In genomic region chr7:134602921-134603394, GRCh38 we compare ENCODE assay signal across 12 cellular contexts. TPM values are rescaled to one million over a fixed set of nuclear protein-coding genes. Genes with fewer than 3 reads are reported as not detected.
DNase-seq lines count a peak whose midpoint lies in the region; ATAC-seq and TF ChIP-seq lines count a peak whose summit lies in the region.
"Had no signal": no experiment of that assay in that cellular context is flagged by ENCODE, and none has a peak within 500 bp of the region (broad histone marks: within the 10 kb centered on the region; RNA-seq: fewer than 3 reads in every experiment).

No MANE protein-coding gene starts in this region.

- H3K4me3 Mint-ChIP-seq in H9 (no peak overlapping the region), endothelial cell (ENCODE audit: unreplicated experiment) (no peak overlapping the region), T-helper 17 cell (no peak overlapping the region)
- H3K4me3 Mint-ChIP-seq: activated naive CD8-positive, alpha-beta T cell treated with anti-CD3 and anti-CD28 coated beads, Interleukin-2, amount 10 ng/mL, durations not matched to agents 7 days and 5 days had no signal

- H3K4me2 ChIP-seq in H9 (ENCODE audit: insufficient read depth, insufficient read length, low read length) (no peak overlapping the region), SK-N-SH (peak overlapping the region; percentile 20; the same call in 1 of the 2 replicates)

- peaks cover 4 to 9% of the 10 kb centered on the region in 2 experiments; a peak in 4 of 5 replicates for H3K9me3 Mint-ChIP-seq in H9
- no peaks in the 10 kb centered on the region for H3K9me3 Mint-ChIP-seq in endothelial cell (ENCODE audit: unreplicated experiment)

- CTCF ChIA-PET in SK-N-SH (lab: Yijun Ruan, JAX), result interaction anchor here (0.7 to 2.4 kb wide), 11 partner anchors 9 to 170 kb away, joined by 3 to 15 read pairs (median 4); no protein-coding TSS in a partner anchor

- DNase-seq in H9 (no peak), SK-N-SH (no peak), globus pallidus (ENCODE audit: low spot score) (peak; percentile 52), NCI-H1694 (lab: John Stamatoyannopoulos, UW) (no peak), endothelial cell (ENCODE audit: low spot score) (no peak), T-helper 17 cell (no peak)
- DNase-seq: activated naive CD8-positive, alpha-beta T cell treated with anti-CD3 and anti-CD28 coated beads, Interleukin-2, amount 10 ng/mL, durations not matched to agents 7 days and 5 days; NCI-H226 had no signal

- no peak overlapping the region for H2BK20ac ChIP-seq in H9 (ENCODE audit: low read depth, low read length, poor library complexity, severe bottlenecking)

- no peaks in the 10 kb centered on the region for H3K79me2 ChIP-seq in H9 (ENCODE audit: insufficient read depth, low read length)
- H3K79me2 ChIP-seq in SK-N-SH (ENCODE audit: insufficient read depth), result no peaks in the 10 kb centered on the region

- no peak overlapping the region for H3T11ph ChIP-seq in H9 (ENCODE audit: low read length)

- no peaks in the 10 kb centered on the region for H3K79me1 ChIP-seq in H9 (ENCODE audit: insufficient read depth, low read depth, low read length, poor library complexity, severe bottlenecking)

- no peak overlapping the region for H4K5ac ChIP-seq in H9 (ENCODE audit: insufficient read length, low read depth, low read length)

- no peak for TF ChIP-seq EP300 in SK-N-SH (IDR thresholded peaks at IDR 0.05; ENCODE audit: borderline replicate concordance in 1 of 2, low read depth in 1 of 2, low read length in 1 of 2)

- no peak overlapping the region for H3K56ac ChIP-seq in H9 (ENCODE audit: insufficient read length, low read depth, low read length)

- H3K9me3 ChIP-seq in H9 (ENCODE audit: control insufficient read depth, low read depth, low read length) (no peaks in the 10 kb centered on the region), SK-N-SH (peaks cover 7% of the 10 kb centered on the region; the same call in 1 of the 2 replicates), skeletal muscle tissue (ENCODE audit: control insufficient read depth in 3 of 3, low read length in 3 of 3) (no peaks in the 10 kb centered on the region), T-helper 17 cell (ENCODE audit: control insufficient read depth, low read length, poor library complexity, severe bottlenecking) (no peaks in the 10 kb centered on the region)

- no peak overlapping the region for H2BK120ac ChIP-seq in H9 (ENCODE audit: low read depth, low read length, poor library complexity, severe bottlenecking)

- no peak overlapping the region for H3K18ac ChIP-seq in H9 (ENCODE audit: insufficient read length, low read depth, low read length)

- H3K36me3 ChIP-seq in SK-N-SH (replicated peaks in 1 of 2; ENCODE audit: control insufficient read depth in 1 of 2, insufficient read depth in 2 of 2, low read length in 1 of 2) (no peaks in the 10 kb centered on the region), skeletal muscle tissue (ENCODE audit: control insufficient read depth in 3 of 3, insufficient read depth in 3 of 3, low read length in 3 of 3) (no peaks in the 10 kb centered on the region)

- H3K36me3 Mint-ChIP-seq in H9 (ENCODE audit: insufficient read depth in 1 of 3, low read depth in 3 of 3) (peaks cover 3 to 10% (median 4%) of the 10 kb centered on the region in 3 experiments; a peak in 6 of 7 replicates), endothelial cell (ENCODE audit: low read depth, unreplicated experiment) (no peaks in the 10 kb centered on the region), T-helper 17 cell (ENCODE audit: low read depth) (peaks cover 2% of the 10 kb centered on the region)
- H3K36me3 Mint-ChIP-seq: activated naive CD8-positive, alpha-beta T cell treated with anti-CD3 and anti-CD28 coated beads, Interleukin-2, amount 10 ng/mL, durations not matched to agents 7 days and 5 days had no signal

- no peak overlapping the region for H2BK5ac ChIP-seq in H9 (ENCODE audit: insufficient read length, low read length)

- H4K20me1 ChIP-seq in H9 (ENCODE audit: control insufficient read depth, insufficient read depth, insufficient read length) (no peaks in the 10 kb centered on the region), SK-N-SH (ENCODE audit: insufficient read depth) (no peaks in the 10 kb centered on the region)

- H3K4ac ChIP-seq in H9 (ENCODE audit: low read depth, low read length), result no peak overlapping the region

- H2AFZ ChIP-seq in H9 (ENCODE audit: low read length), result no peak overlapping the region
- peak overlapping the region; percentile 66 for H2AFZ ChIP-seq in SK-N-SH (ENCODE audit: low read depth)

- no CpG with 5 or more reads among the region's 10 CpGs for WGBS in H9 (ENCODE audit: extremely low coverage, insufficient read length, low lambda C conversion rate)
- WGBS in SK-N-SH (ENCODE audit: low lambda C conversion rate), result 65% methylated on average over 10 of the region's 10 CpGs

- H2BK15ac ChIP-seq in H9 (ENCODE audit: low read depth, low read length), result no peak overlapping the region

- H4K91ac ChIP-seq in H9 (ENCODE audit: insufficient read length, low read depth, low read length), result no peak overlapping the region

- peaks cover 9% of the 10 kb centered on the region for H3K27me3 Mint-ChIP-seq in H9 (ENCODE audit: low read depth)
- H3K27me3 Mint-ChIP-seq in endothelial cell (ENCODE audit: unreplicated experiment), result no peaks in the 10 kb centered on the region
- peaks cover 51% of the 10 kb centered on the region for H3K27me3 Mint-ChIP-seq in T-helper 17 cell

- no peak for ATAC-seq in GM21576 (IDR thresholded peaks at IDR 0.05; ENCODE audit: unreplicated experiment)
- ATAC-seq in T-helper 17 cell, result no peak

- peak overlapping the region; percentile 49; the same call in 1 of the 2 replicates for H3K14ac ChIP-seq in H9 (ENCODE audit: insufficient read depth, low read length)

- TF ChIP-seq RAD21 in SK-N-SH (IDR thresholded peaks at IDR 0.05; ENCODE audit: low read length), result no peak

- no peak overlapping the region for H3K23ac ChIP-seq in H9 (ENCODE audit: insufficient read length, low read depth, low read length)

- H3K27me3 ChIP-seq in H9 (ENCODE audit: insufficient read depth, low read length), result peaks cover 2% of the 10 kb centered on the region; the same call in 1 of the 2 replicates
- no peaks in the 10 kb centered on the region for H3K27me3 ChIP-seq in SK-N-SH (ENCODE audit: insufficient read depth)
- no peaks in the 10 kb centered on the region for H3K27me3 ChIP-seq in skeletal muscle tissue (ENCODE audit: control insufficient read depth in 3 of 3, insufficient read depth in 3 of 3, low read length in 3 of 3)

- H3F3A ChIP-seq in SK-N-SH (replicated peaks; ENCODE audit: insufficient read depth), result no peaks in the 10 kb centered on the region

- H4K8ac ChIP-seq in H9 (replicated peaks; ENCODE audit: insufficient read length, low read depth, low read length), result peak overlapping the region; percentile 45

- TF ChIP-seq CTCF in H9 (conservative IDR thresholded peaks at IDR 0.05), result no peak
- TF ChIP-seq CTCF in SK-N-SH (IDR thresholded peaks at IDR 0.05), result no peak
- no peak for TF ChIP-seq CTCF in endothelial cell (IDR thresholded peaks at IDR 0.05; ENCODE audit: unreplicated experiment)

- no peaks in the 10 kb centered on the region for H3K23me2 ChIP-seq in H9 (ENCODE audit: insufficient read length, low read depth, low read length, poor library complexity, severe bottlenecking)

- H3K4me1 ChIP-seq in H9 (ENCODE audit: insufficient read depth, low read length), result no peaks in the 10 kb centered on the region
- no peaks in the 10 kb centered on the region; a peak in 2 of 4 replicates for H3K4me1 ChIP-seq in SK-N-SH (ENCODE audit: control insufficient read depth in 1 of 2, insufficient read depth in 2 of 2, low read depth in 1 of 2, low read length in 1 of 2)
- H3K4me1 ChIP-seq in skeletal muscle tissue (ENCODE audit: control insufficient read depth in 3 of 3, insufficient read depth in 3 of 3, low read length in 3 of 3), result peaks cover 5 to 10% (median 8%) of the 10 kb centered on the region in 3 donors

- no peaks in the 10 kb centered on the region for H3K9me2 ChIP-seq in SK-N-SH

- no peak overlapping the region for H2AK5ac ChIP-seq in H9 (ENCODE audit: insufficient read length, low read length)

- POLR2A ChIA-PET in SK-N-SH (lab: Yijun Ruan, JAX), result no interaction called here

- H2BK12ac ChIP-seq in H9 (ENCODE audit: insufficient read length, low read depth, low read length), result no peak overlapping the region

- H3K4me3 ChIP-seq in SK-N-SH (ENCODE audit: low read depth in 2 of 2, low read length in 1 of 2) (no peak overlapping the region), skeletal muscle tissue (ENCODE audit: low read length in 3 of 3) (peak overlapping the region; percentile 58 to 65 (median 62))

- H3K27ac ChIP-seq in H9 (ENCODE audit: insufficient read length, low read depth, low read length), result no peak overlapping the region
- no peak overlapping the region for H3K27ac ChIP-seq in SK-N-SH (ENCODE audit: low read depth in 2 of 2, low read length in 1 of 2)
- H3K27ac ChIP-seq in skeletal muscle tissue (ENCODE audit: low read depth, low read length), result no peak overlapping the region
- H3K27ac ChIP-seq: VCaP had no signal

- H3K4me1 Mint-ChIP-seq in H9 (peaks cover 2% of the 10 kb centered on the region in 2 experiments; a peak in 3 of 4 replicates), endothelial cell (ENCODE audit: unreplicated experiment) (peaks cover 12% of the 10 kb centered on the region), T-helper 17 cell (peaks cover 4% of the 10 kb centered on the region)

- H3K9ac ChIP-seq in H9 (ENCODE audit: extremely low read depth, insufficient read length, low read length), result no peak overlapping the region
- H3K9ac ChIP-seq in SK-N-SH, result no peak overlapping the region
- peak overlapping the region; percentile 16 to 60 (median 47) for H3K9ac ChIP-seq in skeletal muscle tissue (ENCODE audit: low read depth in 1 of 3, low read length in 3 of 3)

- H3K27ac Mint-ChIP-seq in H9 (0 out of 7 replicates have a peak overlapping the region, but pooled peaks of 1 of the 3 experiments have one; percentile 42), endothelial cell (ENCODE audit: unreplicated experiment) (no peak overlapping the region), T-helper 17 cell (no peak overlapping the region)
- H3K27ac Mint-ChIP-seq: activated naive CD8-positive, alpha-beta T cell treated with anti-CD3 and anti-CD28 coated beads, Interleukin-2, amount 10 ng/mL, durations not matched to agents 7 days and 5 days had no signal

TF ChIP-seq in SK-N-SH, 30 proteins besides CTCF, POLR2A, EP300 and RAD21 (continues in another document):
- TF ChIP-seq NFIC (IDR thresholded peaks at IDR 0.05; ENCODE audit: borderline replicate concordance), result no peak

RNA-seq across cellular contexts. Expression of gene BPGM, which starts 43.7 kb away (rescaled TPM):
- 14.0 and 14.4 TPM in 2 replicates for total RNA-seq in H9 (2021)
- 12.4 and 17.4 TPM in 2 replicates for polyA plus RNA-seq in SK-N-SH (2012; rRNA removed)
- polyA plus RNA-seq in SK-N-SH (2012; cell fraction: cytosol; rRNA removed), result 20.2 and 28.4 TPM in 2 replicates
- polyA plus RNA-seq in SK-N-SH (2012; cell fraction: nucleus; rRNA removed), result 4.7 and 7.0 TPM in 2 replicates
- 92.9 TPM for total RNA-seq in skeletal muscle tissue
- total RNA-seq in endothelial cell (ENCODE audit: unreplicated experiment), result 17.7 TPM
- total RNA-seq in T-helper 17 cell, result 10 to 100 TPM in 1 of 2 donors, 1 to 10 TPM in 1; 9.9 to 13.7 TPM

RNA-seq across cellular contexts. Expression of gene AKR1B15, which starts 54.0 kb away (rescaled TPM):
- total RNA-seq in H9 (2021), result not detected in 2 replicates
- polyA plus RNA-seq in SK-N-SH (2012; rRNA removed), result not detected in 2 replicates
- not detected in 2 replicates for polyA plus RNA-seq in SK-N-SH (2012; cell fraction: cytosol; rRNA removed)
- polyA plus RNA-seq in SK-N-SH (2012; cell fraction: nucleus; rRNA removed), result not detected in 2 replicates
- total RNA-seq in skeletal muscle tissue, result under 0.01 TPM
- not detected for total RNA-seq in endothelial cell (ENCODE audit: unreplicated experiment)
- not detected for total RNA-seq in T-helper 17 cell
- total RNA-seq: activated naive CD8-positive, alpha-beta T cell treated with anti-CD3 and anti-CD28 coated beads, Interleukin-2, amount 10 ng/mL, durations not matched to agents 7 days and 5 days; pulmonary artery endothelial cell had no signal

Comparison
In these comparisons a context has a peak if more than half of its experiments do, and no peak if none do; other contexts are left out.
1. H3K9ac ChIP-seq: peak in skeletal muscle tissue (3 of 3); none in H9 (single experiment) and SK-N-SH (single experiment).
2. H3K4me3 ChIP-seq: peak in skeletal muscle tissue (3 of 3); none in SK-N-SH (0 of 2).